Comparison of ENCODE assay signal across 1 cellular context in genomic region chr7:131493559-131493958, GRCh38.
TF ChIP-seq lines count a peak whose summit lies in the region.

No MANE protein-coding gene starts in this region.

TF ChIP-seq in GM23338, 12 proteins besides CTCF, POLR2A, EP300 and RAD21:
- TF ChIP-seq REST (IDR thresholded peaks at IDR 0.05; ENCODE audit: unreplicated experiment) (no peak), EZH2phosphoT487 (IDR thresholded peaks at IDR 0.05; ENCODE audit: unreplicated experiment) (no peak), POLR2AphosphoS5 (IDR thresholded peaks at IDR 0.05; ENCODE audit: low read depth) (no peak), NANOG (IDR thresholded peaks at IDR 0.05; ENCODE audit: borderline replicate concordance) (no peak), CREB1 (CRISPR knock-in tag; IDR thresholded peaks at IDR 0.05; ENCODE audit: low read depth) (no peak), STAT1 (IDR thresholded peaks at IDR 0.05; ENCODE audit: unreplicated experiment) (no peak)
